ENCODE assay signal across 6 cellular contexts in genomic region chr6:31817133-31817928, GRCh38. TPM values are rescaled to one million over a fixed set of nuclear protein-coding genes. Genes with fewer than 3 reads are reported as not detected.
DNase-seq lines count a peak whose midpoint lies in the region; ATAC-seq, FAIRE-seq and TF ChIP-seq lines count a peak whose summit lies in the region.
"Not testable (repeated sequence)": the region's sequence is repeated elsewhere in the genome, so short reads cannot be mapped to it uniquely, and the experiment has no call there.

No MANE protein-coding gene starts in this region.

- ATAC-seq in activated T-helper 17 cell treated with anti-CD3 and anti-CD28 coated beads, Interleukin-2, amount 50 U/mL, for 72 hours (replicated peaks), result not testable (repeated sequence)

- FAIRE-seq in small intestine (lab: Jason Lieb, UNC), result not testable (repeated sequence)

- H3K27ac Mint-ChIP-seq in activated T-helper 17 cell treated with anti-CD3 and anti-CD28 coated beads, Interleukin-2, amount 50 U/mL, for 72 hours, result peak overlapping the region; percentile 97

- H3K4me3 ChIP-seq in BLaER1 treated with 17β-estradiol and CSF1 and Interleukin-3, amounts not matched to agents 10 nM and 100 nM, result peak overlapping the region; percentile 51 to 76 (median 68)
- H3K4me3 ChIP-seq in epithelial cell of esophagus (ENCODE audit: low read length) (peak overlapping the region; percentile 71), small intestine (ENCODE audit: low read depth in 1 of 2, low read length in 2 of 2) (peak overlapping the region in 1 of 2 donors; percentile 35)

- H3K4me3 Mint-ChIP-seq in activated T-helper 17 cell treated with anti-CD3 and anti-CD28 coated beads, Interleukin-2, amount 50 U/mL, for 72 hours, result peak overlapping the region; percentile 100

- not testable (repeated sequence) for H3K9me3 Mint-ChIP-seq in activated T-helper 17 cell treated with anti-CD3 and anti-CD28 coated beads, Interleukin-2, amount 50 U/mL, for 72 hours

- peaks cover 17% of the 10 kb centered on the region for H3K4me1 Mint-ChIP-seq in activated T-helper 17 cell treated with anti-CD3 and anti-CD28 coated beads, Interleukin-2, amount 50 U/mL, for 72 hours

- peaks cover 50 to 76% (median 66%) of the 10 kb centered on the region in 10 experiments for H3K4me1 ChIP-seq in BLaER1 treated with 17β-estradiol and CSF1 and Interleukin-3, amounts not matched to agents 10 nM and 100 nM
- peaks cover 2 to 12% of the 10 kb centered on the region in 2 donors for H3K4me1 ChIP-seq in small intestine (ENCODE audit: control insufficient read depth in 2 of 2, insufficient read depth in 1 of 2, low read depth in 1 of 2, low read length in 1 of 2)

- H3K27me3 Mint-ChIP-seq in activated T-helper 17 cell treated with anti-CD3 and anti-CD28 coated beads, Interleukin-2, amount 50 U/mL, for 72 hours, result not testable (repeated sequence)

- H4K20me1 ChIP-seq in BLaER1 treated with 17β-estradiol and CSF1 and Interleukin-3, amounts not matched to agents 10 nM and 100 nM, result not testable (repeated sequence)

- H3K27ac ChIP-seq in BLaER1 treated with 17β-estradiol and CSF1 and Interleukin-3, amounts not matched to agents 10 nM and 100 nM, result peak overlapping the region; percentile 51 to 82 (median 66)
- peak overlapping the region; percentile 8 to 85 for H3K27ac ChIP-seq in small intestine (ENCODE audit: low read depth in 1 of 2, low read length in 1 of 2)

- H3K9me3 ChIP-seq in BLaER1 treated with 17β-estradiol and CSF1 and Interleukin-3, amounts not matched to agents 10 nM and 100 nM (replicated peaks in 1 of 11); small intestine (ENCODE audit: control insufficient read depth, low read depth): not testable (repeated sequence)

- H3K36me3 Mint-ChIP-seq in activated T-helper 17 cell treated with anti-CD3 and anti-CD28 coated beads, Interleukin-2, amount 50 U/mL, for 72 hours (ENCODE audit: low read depth), result peaks cover 39% of the 10 kb centered on the region

- 38 to 51% (median 42%) methylated on average over 12 to 15 of the region's 37 CpGs for WGBS in small intestine, 3 donors

- H3K27me3 ChIP-seq in BLaER1 treated with 17β-estradiol and CSF1 and Interleukin-3, amounts not matched to agents 10 nM and 100 nM, result peaks cover 0 to 34% (median 30%) of the 10 kb centered on the region in 11 experiments; a peak in 19 of 22 replicates
- H3K27me3 ChIP-seq in small intestine (ENCODE audit: control insufficient read depth in 2 of 2, insufficient read depth in 2 of 2, low read length in 2 of 2), result not testable (repeated sequence)

- DNase-seq in NOMO-1 (lab: John Stamatoyannopoulos, UW; ENCODE audit: unreplicated experiment in 2 of 2), result peak; percentile 42 to 63
- DNase-seq in epithelial cell of esophagus (ENCODE audit: low read depth); small intestine: not testable (repeated sequence)
- DNase-seq in medulla oblongata (ENCODE audit: extremely low spot score), result peak; percentile 81

- H3K9ac ChIP-seq in BLaER1 treated with 17β-estradiol and CSF1 and Interleukin-3, amounts not matched to agents 10 nM and 100 nM, result peak overlapping the region; percentile 20 to 83 (median 76); a peak in 21 of 22 replicates

- not testable (repeated sequence) for TF ChIP-seq CTCF in epithelial cell of esophagus (IDR thresholded peaks at IDR 0.05; ENCODE audit: insufficient read depth, low read depth, low read length, missing control alignments)

- not testable (repeated sequence) for H3K36me3 ChIP-seq in BLaER1 treated with 17β-estradiol and CSF1 and Interleukin-3, amounts not matched to agents 10 nM and 100 nM; small intestine (ENCODE audit: control insufficient read depth in 2 of 2, insufficient read depth in 2 of 2, low read length in 2 of 2)

- peak overlapping the region; percentile 51 to 99 (median 89) for H3K4me2 ChIP-seq in BLaER1 treated with 17β-estradiol and CSF1 and Interleukin-3, amounts not matched to agents 10 nM and 100 nM

RNA-seq across cellular contexts. Expression of gene HSPA1A, which starts 2.0 kb away (rescaled TPM):
- total RNA-seq in activated T-helper 17 cell treated with anti-CD3 and anti-CD28 coated beads, Interleukin-2, amount 50 U/mL, for 72 hours, result 100 to 1,000 TPM; 124 to 189 TPM
- 10 to 100 TPM in 2 of 3 donors, 1 to 10 TPM in 1; 9.7 to 36.4 (median 15.0) TPM for polyA plus RNA-seq in small intestine

RNA-seq across cellular contexts. Expression of gene HSPA1L, which starts 2.2 kb away (rescaled TPM):
- 1 to 10 TPM; 2.7 to 2.9 TPM for total RNA-seq in activated T-helper 17 cell treated with anti-CD3 and anti-CD28 coated beads, Interleukin-2, amount 50 U/mL, for 72 hours
- polyA plus RNA-seq in small intestine, result 1 to 10 TPM in 1 of 3 donors, under 1 TPM in 2; 0.27 to 1.3 (median 0.94) TPM

RNA-seq across cellular contexts. Expression of gene HSPA1B, which starts 10.2 kb away (rescaled TPM):
- total RNA-seq in activated T-helper 17 cell treated with anti-CD3 and anti-CD28 coated beads, Interleukin-2, amount 50 U/mL, for 72 hours, result 100 to 1,000 TPM in 1 of 2 donors, 10 to 100 TPM in 1; 78.4 to 118 TPM
- polyA plus RNA-seq in small intestine, result 10 to 100 TPM; 16.5 to 47.4 (median 22.6) TPM

RNA-seq across cellular contexts. Expression of gene LSM2, which starts 10.6 kb away (rescaled TPM):
- 100 to 1,000 TPM in 1 of 2 donors, 10 to 100 TPM in 1; 92.5 to 139 TPM for total RNA-seq in activated T-helper 17 cell treated with anti-CD3 and anti-CD28 coated beads, Interleukin-2, amount 50 U/mL, for 72 hours
- polyA plus RNA-seq in small intestine, result 10 to 100 TPM; 27.3 to 90.2 (median 29.7) TPM

RNA-seq across cellular contexts. Expression of gene VARS1, which starts 21.8 kb away (rescaled TPM):
- total RNA-seq in activated T-helper 17 cell treated with anti-CD3 and anti-CD28 coated beads, Interleukin-2, amount 50 U/mL, for 72 hours, result 100 to 1,000 TPM in 1 of 2 donors, 10 to 100 TPM in 1; 75.3 to 134 TPM
- polyA plus RNA-seq in small intestine, result 10 to 100 TPM; 19.9 to 42.4 (median 22.4) TPM
